Comparison of ENCODE assay signal across 1 cellular context in the genomic region with DNA sequence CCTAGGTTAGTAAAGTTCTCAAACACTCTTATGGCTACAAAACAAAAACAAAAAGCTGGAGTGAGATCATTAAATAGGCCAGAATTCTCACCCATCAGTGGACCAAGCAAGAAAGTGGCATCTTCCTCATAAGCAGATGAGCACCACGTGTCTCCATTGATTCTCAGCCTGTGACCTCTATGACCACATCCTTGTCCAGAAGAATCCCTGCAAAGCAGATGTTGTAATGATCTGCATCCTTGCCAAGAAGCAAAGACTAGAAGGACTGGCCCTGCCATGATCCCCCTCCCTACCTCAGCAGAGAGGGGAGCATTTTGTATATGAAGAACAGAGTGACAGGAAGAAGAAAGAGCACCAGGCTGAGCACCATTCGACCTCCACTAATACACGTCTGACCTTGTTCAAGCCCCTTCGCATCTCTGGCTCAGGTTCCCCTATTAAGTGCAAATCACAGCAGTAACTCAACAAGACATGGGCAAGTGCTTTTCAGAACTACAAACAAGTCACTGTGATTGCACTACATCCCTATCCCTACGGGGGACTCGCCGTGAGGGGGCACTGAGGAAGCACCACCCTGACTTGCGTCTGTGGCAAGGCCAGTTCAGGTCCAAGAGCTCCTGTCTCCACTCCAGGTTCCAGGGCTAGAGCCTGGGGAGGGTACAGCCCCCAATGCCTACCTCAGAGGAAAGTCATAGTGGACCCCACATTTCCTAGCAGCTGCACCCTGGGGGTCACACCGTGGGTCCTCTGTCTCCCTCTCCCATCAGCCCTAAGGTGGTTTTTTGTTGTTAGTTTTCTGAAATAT.
TF ChIP-seq lines count a peak whose summit lies in the region.

No MANE protein-coding gene starts in this region.

TF ChIP-seq in HepG2, 621 proteins besides CTCF, POLR2A, EP300 and RAD21:
- TF ChIP-seq PHB2 (IDR thresholded peaks at IDR 0.05; ENCODE audit: partially characterized antibody) = no peak
- no peak for TF ChIP-seq HNRNPK (IDR thresholded peaks at IDR 0.05; ENCODE audit: low read depth, low read length, poor library complexity, severe bottlenecking)
- TF ChIP-seq, protein P1, sequence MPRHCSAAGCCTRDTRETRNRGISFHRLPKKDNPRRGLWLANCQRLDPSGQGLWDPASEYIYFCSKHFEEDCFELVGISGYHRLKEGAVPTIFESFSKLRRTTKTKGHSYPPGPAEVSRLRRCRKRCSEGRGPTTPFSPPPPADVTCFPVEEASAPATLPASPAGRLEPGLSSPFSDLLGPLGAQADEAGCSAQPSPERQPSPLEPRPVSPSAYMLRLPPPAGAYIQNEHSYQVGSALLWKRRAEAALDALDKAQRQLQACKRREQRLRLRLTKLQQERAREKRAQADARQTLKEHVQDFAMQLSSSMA (CRISPR knock-in tag; IDR thresholded peaks at IDR 0.05) = no peak
- TF ChIP-seq MBNL3 (CRISPR knock-in tag; conservative IDR thresholded peaks at IDR 0.05) = no peak
- TF ChIP-seq, protein P2, sequence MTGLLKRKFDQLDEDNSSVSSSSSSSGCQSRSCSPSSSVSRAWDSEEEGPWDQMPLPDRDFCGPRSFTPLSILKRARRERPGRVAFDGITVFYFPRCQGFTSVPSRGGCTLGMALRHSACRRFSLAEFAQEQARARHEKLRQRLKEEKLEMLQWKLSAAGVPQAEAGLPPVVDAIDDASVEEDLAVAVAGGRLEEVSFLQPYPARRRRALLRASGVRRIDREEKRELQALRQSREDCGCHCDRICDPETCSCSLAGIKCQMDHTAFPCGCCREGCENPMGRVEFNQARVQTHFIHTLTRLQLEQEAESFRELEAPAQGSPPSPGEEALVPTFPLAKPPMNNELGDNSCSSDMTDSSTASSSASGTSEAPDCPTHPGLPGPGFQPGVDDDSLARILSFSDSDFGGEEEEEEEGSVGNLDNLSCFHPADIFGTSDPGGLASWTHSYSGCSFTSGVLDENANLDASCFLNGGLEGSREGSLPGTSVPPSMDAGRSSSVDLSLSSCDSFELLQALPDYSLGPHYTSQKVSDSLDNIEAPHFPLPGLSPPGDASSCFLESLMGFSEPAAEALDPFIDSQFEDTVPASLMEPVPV (CRISPR knock-in tag; IDR thresholded peaks at IDR 0.05) = no peak
- TF ChIP-seq ZNF136 (CRISPR knock-in tag; IDR thresholded peaks at IDR 0.05; ENCODE audit: low read depth) = no peak
- TF ChIP-seq ZNF782 (CRISPR knock-in tag; IDR thresholded peaks at IDR 0.05; ENCODE audit: borderline replicate concordance) = no peak
- no peak for TF ChIP-seq ZNF543 (CRISPR knock-in tag; IDR thresholded peaks at IDR 0.05)
- TF ChIP-seq, protein P3, sequence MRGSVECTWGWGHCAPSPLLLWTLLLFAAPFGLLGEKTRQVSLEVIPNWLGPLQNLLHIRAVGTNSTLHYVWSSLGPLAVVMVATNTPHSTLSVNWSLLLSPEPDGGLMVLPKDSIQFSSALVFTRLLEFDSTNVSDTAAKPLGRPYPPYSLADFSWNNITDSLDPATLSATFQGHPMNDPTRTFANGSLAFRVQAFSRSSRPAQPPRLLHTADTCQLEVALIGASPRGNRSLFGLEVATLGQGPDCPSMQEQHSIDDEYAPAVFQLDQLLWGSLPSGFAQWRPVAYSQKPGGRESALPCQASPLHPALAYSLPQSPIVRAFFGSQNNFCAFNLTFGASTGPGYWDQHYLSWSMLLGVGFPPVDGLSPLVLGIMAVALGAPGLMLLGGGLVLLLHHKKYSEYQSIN (CRISPR knock-in tag; IDR thresholded peaks at IDR 0.05; ENCODE audit: borderline replicate concordance) = no peak
- no peak for TF ChIP-seq IRX3 (CRISPR knock-in tag; IDR thresholded peaks at IDR 0.05; ENCODE audit: borderline replicate concordance, low read depth)
- no peak for TF ChIP-seq CEBPG (CRISPR knock-in tag; IDR thresholded peaks at IDR 0.05)
- no peak for TF ChIP-seq MAFK (conservative IDR thresholded peaks at IDR 0.05 in 1 of 2, IDR thresholded peaks at IDR 0.05 in 1 of 2; ENCODE audit: low read length in 2 of 2)
- TF ChIP-seq, protein P4, sequence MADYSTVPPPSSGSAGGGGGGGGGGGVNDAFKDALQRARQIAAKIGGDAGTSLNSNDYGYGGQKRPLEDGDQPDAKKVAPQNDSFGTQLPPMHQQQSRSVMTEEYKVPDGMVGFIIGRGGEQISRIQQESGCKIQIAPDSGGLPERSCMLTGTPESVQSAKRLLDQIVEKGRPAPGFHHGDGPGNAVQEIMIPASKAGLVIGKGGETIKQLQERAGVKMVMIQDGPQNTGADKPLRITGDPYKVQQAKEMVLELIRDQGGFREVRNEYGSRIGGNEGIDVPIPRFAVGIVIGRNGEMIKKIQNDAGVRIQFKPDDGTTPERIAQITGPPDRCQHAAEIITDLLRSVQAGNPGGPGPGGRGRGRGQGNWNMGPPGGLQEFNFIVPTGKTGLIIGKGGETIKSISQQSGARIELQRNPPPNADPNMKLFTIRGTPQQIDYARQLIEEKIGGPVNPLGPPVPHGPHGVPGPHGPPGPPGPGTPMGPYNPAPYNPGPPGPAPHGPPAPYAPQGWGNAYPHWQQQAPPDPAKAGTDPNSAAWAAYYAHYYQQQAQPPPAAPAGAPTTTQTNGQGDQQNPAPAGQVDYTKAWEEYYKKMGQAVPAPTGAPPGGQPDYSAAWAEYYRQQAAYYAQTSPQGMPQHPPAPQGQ (CRISPR knock-in tag; IDR thresholded peaks at IDR 0.05; ENCODE audit: borderline replicate concordance) = no peak
- no peak for TF ChIP-seq KLF16 (CRISPR knock-in tag; IDR thresholded peaks at IDR 0.05)
- TF ChIP-seq, protein P5, sequence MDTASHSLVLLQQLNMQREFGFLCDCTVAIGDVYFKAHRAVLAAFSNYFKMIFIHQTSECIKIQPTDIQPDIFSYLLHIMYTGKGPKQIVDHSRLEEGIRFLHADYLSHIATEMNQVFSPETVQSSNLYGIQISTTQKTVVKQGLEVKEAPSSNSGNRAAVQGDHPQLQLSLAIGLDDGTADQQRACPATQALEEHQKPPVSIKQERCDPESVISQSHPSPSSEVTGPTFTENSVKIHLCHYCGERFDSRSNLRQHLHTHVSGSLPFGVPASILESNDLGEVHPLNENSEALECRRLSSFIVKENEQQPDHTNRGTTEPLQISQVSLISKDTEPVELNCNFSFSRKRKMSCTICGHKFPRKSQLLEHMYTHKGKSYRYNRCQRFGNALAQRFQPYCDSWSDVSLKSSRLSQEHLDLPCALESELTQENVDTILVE (CRISPR knock-in tag; IDR thresholded peaks at IDR 0.05) = no peak
- TF ChIP-seq POGZ (CRISPR knock-in tag; IDR thresholded peaks at IDR 0.05) = no peak
- TF ChIP-seq ZNF670 (CRISPR knock-in tag; IDR thresholded peaks at IDR 0.05; ENCODE audit: borderline replicate concordance) = no peak
- no peak for TF ChIP-seq ZNF839 (CRISPR knock-in tag; IDR thresholded peaks at IDR 0.05; ENCODE audit: borderline replicate concordance)
- TF ChIP-seq, protein P6, sequence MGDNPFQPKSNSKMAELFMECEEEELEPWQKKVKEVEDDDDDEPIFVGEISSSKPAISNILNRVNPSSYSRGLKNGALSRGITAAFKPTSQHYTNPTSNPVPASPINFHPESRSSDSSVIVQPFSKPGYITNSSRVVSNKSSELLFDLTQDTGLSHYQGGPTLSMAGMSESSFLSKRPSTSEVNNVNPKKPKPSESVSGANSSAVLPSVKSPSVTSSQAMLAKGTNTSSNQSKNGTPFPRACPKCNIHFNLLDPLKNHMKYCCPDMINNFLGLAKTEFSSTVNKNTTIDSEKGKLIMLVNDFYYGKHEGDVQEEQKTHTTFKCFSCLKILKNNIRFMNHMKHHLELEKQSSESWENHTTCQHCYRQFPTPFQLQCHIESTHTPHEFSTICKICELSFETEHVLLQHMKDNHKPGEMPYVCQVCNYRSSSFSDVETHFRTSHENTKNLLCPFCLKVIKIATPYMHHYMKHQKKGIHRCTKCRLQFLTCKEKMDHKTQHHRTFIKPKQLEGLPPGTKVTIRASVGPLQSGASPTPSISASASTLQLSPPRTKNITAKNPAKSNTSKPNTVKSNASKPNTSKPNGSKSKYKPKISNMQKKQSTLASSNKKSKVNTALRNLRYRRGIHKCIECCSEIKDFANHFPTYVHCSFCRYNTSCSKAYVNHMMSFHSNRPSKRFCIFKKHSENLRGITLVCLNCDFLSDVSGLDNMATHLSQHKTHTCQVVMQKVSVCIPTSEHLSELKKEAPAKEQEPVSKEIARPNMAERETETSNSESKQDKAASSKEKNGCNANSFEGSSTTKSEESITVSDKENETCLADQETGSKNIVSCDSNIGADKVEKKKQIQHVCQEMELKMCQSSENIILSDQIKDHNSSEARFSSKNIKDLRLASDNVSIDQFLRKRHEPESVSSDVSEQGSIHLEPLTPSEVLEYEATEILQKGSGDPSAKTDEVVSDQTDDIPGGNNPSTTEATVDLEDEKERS (CRISPR knock-in tag; IDR thresholded peaks at IDR 0.05) = no peak
- TF ChIP-seq RBM22 (optimal IDR thresholded peaks at IDR 0.05; ENCODE audit: low read length) = no peak
